ENCODE assay signal across 33 cellular contexts in the genomic region with DNA sequence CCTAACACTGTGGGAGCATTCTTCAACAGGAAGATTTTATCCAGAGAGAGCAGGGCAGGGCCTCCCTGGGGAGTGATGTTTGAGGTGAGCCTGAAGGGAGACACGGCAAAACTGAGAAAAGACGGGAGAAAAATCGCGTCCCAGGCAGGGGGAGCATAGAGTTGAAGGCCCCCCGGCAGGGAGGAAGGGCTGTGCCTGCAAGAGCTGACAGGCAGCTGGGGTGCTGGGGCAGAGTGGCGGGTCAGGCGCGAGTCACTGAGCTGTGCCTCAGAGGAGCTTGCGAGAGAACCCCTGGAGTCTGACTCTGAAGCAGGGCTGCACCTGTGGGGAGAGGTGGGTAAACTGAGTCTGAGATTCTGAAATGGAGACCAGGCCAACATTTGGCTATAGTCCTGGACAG. TPM values are rescaled to one million over a fixed set of nuclear protein-coding genes. Genes with fewer than 3 reads are reported as not detected.
"Had no signal": no experiment of that assay in that cellular context is flagged by ENCODE, and none has a peak within 500 bp of the region (broad histone marks: within the 10 kb centered on the region; RNA-seq: fewer than 3 reads in every experiment).

No MANE protein-coding gene starts in this region.

- DNase-seq: activated CD4-positive, alpha-beta T cell treated with anti-CD3 and anti-CD28 coated beads for 36 hours; activated CD4-positive, alpha-beta T cell treated with anti-CD3 and anti-CD28 coated beads, Interleukin-2, amount 10 ng/mL, durations not matched to agents 7 days and 5 days; activated CD4-positive, alpha-beta T cell treated with anti-CD3 and anti-CD28 coated beads, Interleukin-2, amount 50 U/mL, for 48 hours; activated CD8-positive, alpha-beta T cell treated with anti-CD3 and anti-CD28 coated beads, Interleukin-2, amount 10 ng/mL, durations not matched to agents 7 days and 5 days; activated gamma-delta T cell; activated naive CD4-positive, alpha-beta T cell treated with Interleukin-2 at 50 U/mL for 16 hours; activated naive CD8-positive, alpha-beta T cell treated with anti-CD3 and anti-CD28 coated beads, Interleukin-2, amount 10 ng/mL, durations not matched to agents 7 days and 5 days; activated T-cell treated with anti-CD3 and anti-CD28 coated beads, Interleukin-2, amount 50 U/mL, for 24 hours; Kasumi-1; KG1; MM.1S; MV-4-11; NCI-H1092; NCI-H1417; NCI-H146; NCI-H187; NCI-H2081; NCI-H226; NCI-H446 treated with DMSO at 0.1 percent for 48 hours; NCI-H524; NCI-H69; SHP77 treated with DMSO at 0.1 percent for 48 hours; SK-N-SH had no signal

- H3K36me3 Mint-ChIP-seq: activated naive CD4-positive, alpha-beta T cell treated with anti-CD3 and anti-CD28 coated beads, Interleukin-2, amount 50 U/mL, for 24 hours; activated naive CD8-positive, alpha-beta T cell treated with anti-CD3 and anti-CD28 coated beads, Interleukin-2, amount 10 ng/mL, durations not matched to agents 7 days and 5 days; WTC11 had no signal

- H3K36me3 ChIP-seq: cardiac muscle cell, SJSA1 had no signal

- H3K4me1 Mint-ChIP-seq: activated CD4-positive, alpha-beta T cell treated with anti-CD3 and anti-CD28 coated beads for 36 hours; activated CD4-positive, alpha-beta T cell treated with anti-CD3 and anti-CD28 coated beads, Interleukin-2, amount 10 ng/mL, durations not matched to agents 7 days and 5 days; activated naive CD4-positive, alpha-beta T cell treated with anti-CD3 and anti-CD28 coated beads, Interleukin-2, amount 50 U/mL, for 24 hours; central memory CD8-positive, alpha-beta T cell had no signal

- H3K4me3 ChIP-seq: cardiac muscle cell, SJSA1 had no signal

- H3K9me3 ChIP-seq: SJSA1, SK-N-SH had no signal

- H3K4me3 Mint-ChIP-seq: activated CD4-positive, alpha-beta T cell treated with anti-CD3 and anti-CD28 coated beads for 36 hours; activated CD4-positive, alpha-beta T cell treated with anti-CD3 and anti-CD28 coated beads, Interleukin-2, amount 10 ng/mL, durations not matched to agents 7 days and 5 days; activated CD8-positive, alpha-beta T cell treated with anti-CD3 and anti-CD28 coated beads, Interleukin-2, amount 10 ng/mL, durations not matched to agents 7 days and 5 days; activated naive CD4-positive, alpha-beta T cell treated with anti-CD3 and anti-CD28 coated beads, Interleukin-2, amount 50 U/mL, for 24 hours; activated naive CD8-positive, alpha-beta T cell treated with anti-CD3 and anti-CD28 coated beads, Interleukin-2, amount 10 ng/mL, durations not matched to agents 7 days and 5 days; activated T-cell treated with anti-CD3 and anti-CD28 coated beads, Interleukin-2, amount 50 U/mL, for 24 hours; central memory CD8-positive, alpha-beta T cell; T-helper 1 cell treated with Interleukin-12 subunit alpha and Interleukin-12 subunit beta and Interleukin-4 antibody, amounts not matched to agents 30 μg/mL and 1 μg/mL, for 36 hours; T-helper 2 cell treated with Interferon-gamma antibody and Interleukin-4, amounts not matched to agents 5 μg/mL and 100 μg/mL, for 36 hours; WTC11 had no signal

- H3K27ac ChIP-seq: cardiac muscle cell, SJSA1 had no signal

- ATAC-seq: activated CD4-positive, alpha-beta T cell treated with anti-CD3 and anti-CD28 coated beads for 36 hours; activated CD4-positive, CD25-positive, alpha-beta regulatory T cell treated with anti-CD3 and anti-CD28 coated beads, Interleukin-2, amount 50 U/mL, for 24 hours; activated CD8-positive, alpha-beta T cell treated with anti-CD3 and anti-CD28 coated beads, Interleukin-2, amount 10 ng/mL, durations not matched to agents 7 days and 5 days; Panc1; WTC11 had no signal

- H3K27ac Mint-ChIP-seq: activated CD4-positive, alpha-beta T cell treated with anti-CD3 and anti-CD28 coated beads for 36 hours; activated CD4-positive, alpha-beta T cell treated with anti-CD3 and anti-CD28 coated beads, Interleukin-2, amount 10 ng/mL, durations not matched to agents 7 days and 5 days; activated CD8-positive, alpha-beta T cell treated with anti-CD3 and anti-CD28 coated beads, Interleukin-2, amount 10 ng/mL, durations not matched to agents 7 days and 5 days; activated naive CD4-positive, alpha-beta T cell treated with anti-CD3 and anti-CD28 coated beads, Interleukin-2, amount 50 U/mL, for 24 hours; activated naive CD8-positive, alpha-beta T cell treated with anti-CD3 and anti-CD28 coated beads, Interleukin-2, amount 10 ng/mL, durations not matched to agents 7 days and 5 days; activated T-cell treated with anti-CD3 and anti-CD28 coated beads, Interleukin-2, amount 50 U/mL, for 24 hours; activated T-helper 2 cell treated with anti-CD3 and anti-CD28 coated beads, Interferon-gamma antibody, Interleukin-2, Interleukin-4, amounts not matched to agents 10 μg/mL and 5 μg/mL and 100 μg/mL, durations not matched to agents 14 hours and 24 hours and 36 hours; T-helper 1 cell treated with Interleukin-12 subunit alpha and Interleukin-12 subunit beta and Interleukin-4 antibody, amounts not matched to agents 30 μg/mL and 1 μg/mL, for 36 hours; T-helper 2 cell treated with Interferon-gamma antibody and Interleukin-4, amounts not matched to agents 5 μg/mL and 100 μg/mL, for 36 hours; WTC11 had no signal

- H3K9me3 Mint-ChIP-seq: activated CD4-positive, alpha-beta T cell treated with anti-CD3 and anti-CD28 coated beads, Interleukin-2, amount 10 ng/mL, durations not matched to agents 7 days and 5 days; activated naive CD4-positive, alpha-beta T cell treated with anti-CD3 and anti-CD28 coated beads, Interleukin-2, amount 50 U/mL, for 24 hours; activated naive CD8-positive, alpha-beta T cell treated with anti-CD3 and anti-CD28 coated beads, Interleukin-2, amount 10 ng/mL, durations not matched to agents 7 days and 5 days; activated T-cell treated with anti-CD3 and anti-CD28 coated beads, Interleukin-2, amount 50 U/mL, for 24 hours; activated T-helper 2 cell treated with anti-CD3 and anti-CD28 coated beads, Interferon-gamma antibody, Interleukin-2, Interleukin-4, amounts not matched to agents 10 μg/mL and 5 μg/mL and 100 μg/mL, durations not matched to agents 14 hours and 24 hours and 36 hours; central memory CD8-positive, alpha-beta T cell; T-helper 1 cell treated with Interleukin-12 subunit alpha and Interleukin-12 subunit beta and Interleukin-4 antibody, amounts not matched to agents 30 μg/mL and 1 μg/mL, for 36 hours; T-helper 2 cell treated with Interferon-gamma antibody and Interleukin-4, amounts not matched to agents 5 μg/mL and 100 μg/mL, for 36 hours; WTC11 had no signal

- H3K4me1 ChIP-seq: SJSA1 had no signal

RNA-seq across cellular contexts. Expression of gene PKNOX2, which starts 14.8 kb away (rescaled TPM):
- total RNA-seq: activated CD4-positive, alpha-beta T cell treated with anti-CD3 and anti-CD28 coated beads for 36 hours; activated CD4-positive, alpha-beta T cell treated with anti-CD3 and anti-CD28 coated beads, Interleukin-2, amount 10 ng/mL, durations not matched to agents 7 days and 5 days; activated CD8-positive, alpha-beta T cell treated with anti-CD3 and anti-CD28 coated beads, Interleukin-2, amount 10 ng/mL, durations not matched to agents 7 days and 5 days; activated naive CD8-positive, alpha-beta T cell treated with anti-CD3 and anti-CD28 coated beads, Interleukin-2, amount 10 ng/mL, durations not matched to agents 7 days and 5 days; activated T-helper 2 cell treated with anti-CD3 and anti-CD28 coated beads, Interferon-gamma antibody, Interleukin-2, Interleukin-4, amounts not matched to agents 10 μg/mL and 5 μg/mL and 100 μg/mL, durations not matched to agents 14 hours and 24 hours and 36 hours; SJSA1 had no signal
